8 cellular contexts compared by ENCODE assay signal in the genomic region with DNA sequence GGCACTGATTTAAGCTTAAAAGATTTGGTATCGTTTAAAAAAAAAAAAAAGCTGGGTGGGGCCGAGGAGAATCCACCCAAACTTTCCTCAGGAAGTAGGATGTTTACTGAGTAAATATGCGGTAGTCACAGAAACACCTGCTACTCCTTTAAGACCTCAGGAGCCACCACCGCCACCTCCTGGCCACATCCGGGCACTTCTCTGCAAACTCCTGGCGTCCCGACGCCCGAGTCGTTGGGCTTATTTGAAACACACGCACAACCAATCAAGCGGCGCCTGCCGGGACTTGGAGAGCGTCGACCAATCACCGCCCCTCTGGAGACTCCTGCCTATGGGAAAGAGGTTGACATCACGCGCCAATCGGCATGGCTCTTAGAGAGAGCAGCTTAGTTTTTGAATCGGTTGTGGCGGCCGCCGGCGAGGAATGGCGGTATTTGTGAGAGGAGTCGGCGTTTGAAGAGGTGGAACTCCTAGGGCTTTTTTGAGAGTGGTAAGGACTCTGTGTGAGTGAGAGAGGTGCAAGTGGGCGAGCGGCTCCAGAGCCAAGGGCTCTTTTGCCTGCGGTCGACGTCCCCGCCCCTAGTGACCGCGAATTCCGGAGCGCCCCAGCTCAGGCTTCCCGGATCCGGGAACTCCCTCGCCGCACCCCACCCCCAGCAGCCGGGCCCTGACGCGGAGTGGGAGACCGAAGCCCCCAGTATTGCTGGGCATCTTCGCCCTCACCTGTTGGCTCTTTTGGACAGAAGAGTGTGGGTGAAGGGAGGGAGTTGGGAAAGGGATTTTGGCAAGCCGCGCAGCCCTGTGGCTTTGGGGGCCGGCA. TPM values are rescaled to one million over a fixed set of nuclear protein-coding genes. Genes with fewer than 3 reads are reported as not detected.
DNase-seq lines count a peak whose midpoint lies in the region; ATAC-seq and TF ChIP-seq lines count a peak whose summit lies in the region.

Gene ECT2, plus strand, starts transcription at position 359 of the 820 bp plus-strand sequence. CDS start 3,805 bp downstream, outside the sequence.

- peak within 1 kb of the TSS; percentile 88 for H3K4me3 Mint-ChIP-seq in activated CD4-positive, alpha-beta T cell treated with anti-CD3 and anti-CD28 coated beads, Interleukin-2, amount 10 ng/mL, durations not matched to agents 24 days and 14 days

- peak within 1 kb of the TSS; percentile 71 for H3K4me3 ChIP-seq in coronary artery

- intact Hi-C loops in activated CD4-positive, alpha-beta T cell treated with anti-CD3 and anti-CD28 coated beads, Interleukin-2, amount 10 ng/mL, durations not matched to agents 24 days and 14 days (cut with micrococcal nuclease): loop anchor here (1.0 to 5.0 kb wide), 8 partner anchors 39 to 1880 kb away; partner anchors contain the start of genes EIF5A2, NCEH1, RPL22L1 and TNFSF10

- H3K36me3 Mint-ChIP-seq in activated CD4-positive, alpha-beta T cell treated with anti-CD3 and anti-CD28 coated beads, Interleukin-2, amount 10 ng/mL, durations not matched to agents 24 days and 14 days (ENCODE audit: low read depth): peaks cover 22% of the 10 kb centered on the region

- peak; percentile 48 for TF ChIP-seq CTCF in coronary artery (IDR thresholded peaks at IDR 0.05)

- ATAC-seq in GM19328 (IDR thresholded peaks at IDR 0.05; ENCODE audit: unreplicated experiment) (peak; percentile 98), HG03520 (IDR thresholded peaks at IDR 0.05; ENCODE audit: unreplicated experiment) (peak; percentile 96)

- H3K27ac ChIP-seq in coronary artery (peak within 1 kb of the TSS; percentile 73 to 83), layer of hippocampus (ENCODE audit: low read depth, low read length) (peak within 1 kb of the TSS; percentile 21)

- DNase-seq in C1 segment of cervical spinal cord (lab: John Stamatoyannopoulos, UW): peak; percentile 77 to 99 (median 96)
- DNase-seq in NCI-H526 treated with DMSO at 0.1 percent for 48 hours (lab: John Stamatoyannopoulos, UW): peak; percentile 99
- DNase-seq in activated CD4-positive, alpha-beta T cell treated with anti-CD3 and anti-CD28 coated beads, Interleukin-2, amount 10 ng/mL, durations not matched to agents 24 days and 14 days: peak; percentile 99
- peak; percentile 99 for DNase-seq in coronary artery (ENCODE audit: low spot score)
- peak; percentile 89 for DNase-seq in stimulated activated CD4-positive, alpha-beta T cell treated with anti-CD3 and anti-CD28 coated beads, Interleukin-1b, Interleukin-23, amount 100 ng/mL, for 4 hours (ENCODE audit: low read depth in 2 of 2)

- no peaks in the 10 kb centered on the region for H3K27me3 ChIP-seq in layer of hippocampus (ENCODE audit: control insufficient read depth, insufficient read depth, low read length)

- no peaks in the 10 kb centered on the region for H3K9me3 Mint-ChIP-seq in activated CD4-positive, alpha-beta T cell treated with anti-CD3 and anti-CD28 coated beads, Interleukin-2, amount 10 ng/mL, durations not matched to agents 24 days and 14 days

- peaks cover 6% of the 10 kb centered on the region for H3K27me3 Mint-ChIP-seq in activated CD4-positive, alpha-beta T cell treated with anti-CD3 and anti-CD28 coated beads, Interleukin-2, amount 10 ng/mL, durations not matched to agents 24 days and 14 days

- H3K27ac Mint-ChIP-seq in activated CD4-positive, alpha-beta T cell treated with anti-CD3 and anti-CD28 coated beads, Interleukin-2, amount 10 ng/mL, durations not matched to agents 24 days and 14 days: peak within 1 kb of the TSS; percentile 96

- H3K4me1 Mint-ChIP-seq in activated CD4-positive, alpha-beta T cell treated with anti-CD3 and anti-CD28 coated beads, Interleukin-2, amount 10 ng/mL, durations not matched to agents 24 days and 14 days: peaks cover 32% of the 10 kb centered on the region

RNA-seq across cellular contexts. Expression of gene ECT2, which starts in this region (rescaled TPM):
- 36.2 and 40.4 TPM in 2 replicates for total RNA-seq in activated CD4-positive, alpha-beta T cell treated with anti-CD3 and anti-CD28 coated beads, Interleukin-2, amount 10 ng/mL, durations not matched to agents 24 days and 14 days

Comparison
In these comparisons a context has a peak if more than half of its experiments do, and no peak if none do; other contexts are left out.
1. Peak in every context shown above with its lines: DNase-seq, ATAC-seq, H3K4me3 ChIP-seq and H3K27ac ChIP-seq.